ENCODE assay signal across 1 cellular context in the genomic region with DNA sequence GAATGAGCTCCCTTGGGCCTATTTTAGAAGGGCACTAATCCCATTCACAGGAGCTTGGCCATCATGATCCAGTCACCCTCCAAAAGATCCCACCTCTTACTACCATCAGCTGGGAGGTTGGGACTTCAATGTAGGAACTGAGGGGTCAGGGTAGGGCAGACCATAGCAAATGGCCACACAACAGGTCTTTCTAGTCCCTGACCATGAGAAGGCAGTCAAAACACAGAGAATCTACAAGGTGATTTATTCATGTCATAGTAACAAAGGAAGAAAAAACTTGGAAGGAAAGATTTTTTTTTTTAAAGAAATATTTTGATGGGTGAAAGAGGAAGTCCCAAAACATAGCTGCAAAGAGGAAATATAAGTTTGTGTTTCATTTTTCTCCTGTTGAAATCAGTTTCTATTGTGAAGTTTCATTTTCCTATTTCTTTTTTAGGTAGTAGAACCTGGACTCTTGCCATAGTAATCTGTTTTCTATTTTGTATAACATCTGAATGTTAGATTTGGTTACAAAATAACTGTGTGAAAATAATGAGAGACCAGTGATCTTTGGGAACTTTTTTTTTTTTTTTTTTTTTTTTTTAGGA.
TF ChIP-seq lines count a peak whose summit lies in the region.

No MANE protein-coding gene starts in this region.

TF ChIP-seq in HepG2, 621 proteins besides CTCF, POLR2A, EP300 and RAD21 (continued from another document):
- TF ChIP-seq, protein P1, sequence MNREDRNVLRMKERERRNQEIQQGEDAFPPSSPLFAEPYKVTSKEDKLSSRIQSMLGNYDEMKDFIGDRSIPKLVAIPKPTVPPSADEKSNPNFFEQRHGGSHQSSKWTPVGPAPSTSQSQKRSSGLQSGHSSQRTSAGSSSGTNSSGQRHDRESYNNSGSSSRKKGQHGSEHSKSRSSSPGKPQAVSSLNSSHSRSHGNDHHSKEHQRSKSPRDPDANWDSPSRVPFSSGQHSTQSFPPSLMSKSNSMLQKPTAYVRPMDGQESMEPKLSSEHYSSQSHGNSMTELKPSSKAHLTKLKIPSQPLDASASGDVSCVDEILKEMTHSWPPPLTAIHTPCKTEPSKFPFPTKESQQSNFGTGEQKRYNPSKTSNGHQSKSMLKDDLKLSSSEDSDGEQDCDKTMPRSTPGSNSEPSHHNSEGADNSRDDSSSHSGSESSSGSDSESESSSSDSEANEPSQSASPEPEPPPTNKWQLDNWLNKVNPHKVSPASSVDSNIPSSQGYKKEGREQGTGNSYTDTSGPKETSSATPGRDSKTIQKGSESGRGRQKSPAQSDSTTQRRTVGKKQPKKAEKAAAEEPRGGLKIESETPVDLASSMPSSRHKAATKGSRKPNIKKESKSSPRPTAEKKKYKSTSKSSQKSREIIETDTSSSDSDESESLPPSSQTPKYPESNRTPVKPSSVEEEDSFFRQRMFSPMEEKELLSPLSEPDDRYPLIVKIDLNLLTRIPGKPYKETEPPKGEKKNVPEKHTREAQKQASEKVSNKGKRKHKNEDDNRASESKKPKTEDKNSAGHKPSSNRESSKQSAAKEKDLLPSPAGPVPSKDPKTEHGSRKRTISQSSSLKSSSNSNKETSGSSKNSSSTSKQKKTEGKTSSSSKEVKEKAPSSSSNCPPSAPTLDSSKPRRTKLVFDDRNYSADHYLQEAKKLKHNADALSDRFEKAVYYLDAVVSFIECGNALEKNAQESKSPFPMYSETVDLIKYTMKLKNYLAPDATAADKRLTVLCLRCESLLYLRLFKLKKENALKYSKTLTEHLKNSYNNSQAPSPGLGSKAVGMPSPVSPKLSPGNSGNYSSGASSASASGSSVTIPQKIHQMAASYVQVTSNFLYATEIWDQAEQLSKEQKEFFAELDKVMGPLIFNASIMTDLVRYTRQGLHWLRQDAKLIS (CRISPR knock-in tag; IDR thresholded peaks at IDR 0.05) = no peak
- TF ChIP-seq, protein P2, sequence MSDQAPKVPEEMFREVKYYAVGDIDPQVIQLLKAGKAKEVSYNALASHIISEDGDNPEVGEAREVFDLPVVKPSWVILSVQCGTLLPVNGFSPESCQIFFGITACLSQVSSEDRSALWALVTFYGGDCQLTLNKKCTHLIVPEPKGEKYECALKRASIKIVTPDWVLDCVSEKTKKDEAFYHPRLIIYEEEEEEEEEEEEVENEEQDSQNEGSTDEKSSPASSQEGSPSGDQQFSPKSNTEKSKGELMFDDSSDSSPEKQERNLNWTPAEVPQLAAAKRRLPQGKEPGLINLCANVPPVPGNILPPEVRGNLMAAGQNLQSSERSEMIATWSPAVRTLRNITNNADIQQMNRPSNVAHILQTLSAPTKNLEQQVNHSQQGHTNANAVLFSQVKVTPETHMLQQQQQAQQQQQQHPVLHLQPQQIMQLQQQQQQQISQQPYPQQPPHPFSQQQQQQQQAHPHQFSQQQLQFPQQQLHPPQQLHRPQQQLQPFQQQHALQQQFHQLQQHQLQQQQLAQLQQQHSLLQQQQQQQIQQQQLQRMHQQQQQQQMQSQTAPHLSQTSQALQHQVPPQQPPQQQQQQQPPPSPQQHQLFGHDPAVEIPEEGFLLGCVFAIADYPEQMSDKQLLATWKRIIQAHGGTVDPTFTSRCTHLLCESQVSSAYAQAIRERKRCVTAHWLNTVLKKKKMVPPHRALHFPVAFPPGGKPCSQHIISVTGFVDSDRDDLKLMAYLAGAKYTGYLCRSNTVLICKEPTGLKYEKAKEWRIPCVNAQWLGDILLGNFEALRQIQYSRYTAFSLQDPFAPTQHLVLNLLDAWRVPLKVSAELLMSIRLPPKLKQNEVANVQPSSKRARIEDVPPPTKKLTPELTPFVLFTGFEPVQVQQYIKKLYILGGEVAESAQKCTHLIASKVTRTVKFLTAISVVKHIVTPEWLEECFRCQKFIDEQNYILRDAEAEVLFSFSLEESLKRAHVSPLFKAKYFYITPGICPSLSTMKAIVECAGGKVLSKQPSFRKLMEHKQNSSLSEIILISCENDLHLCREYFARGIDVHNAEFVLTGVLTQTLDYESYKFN (CRISPR knock-in tag; conservative IDR thresholded peaks at IDR 0.05) = no peak
- TF ChIP-seq, protein P3, sequence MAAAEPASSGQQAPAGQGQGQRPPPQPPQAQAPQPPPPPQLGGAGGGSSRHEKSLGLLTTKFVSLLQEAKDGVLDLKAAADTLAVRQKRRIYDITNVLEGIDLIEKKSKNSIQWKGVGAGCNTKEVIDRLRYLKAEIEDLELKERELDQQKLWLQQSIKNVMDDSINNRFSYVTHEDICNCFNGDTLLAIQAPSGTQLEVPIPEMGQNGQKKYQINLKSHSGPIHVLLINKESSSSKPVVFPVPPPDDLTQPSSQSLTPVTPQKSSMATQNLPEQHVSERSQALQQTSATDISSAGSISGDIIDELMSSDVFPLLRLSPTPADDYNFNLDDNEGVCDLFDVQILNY (CRISPR knock-in tag; conservative IDR thresholded peaks at IDR 0.05) = no peak
- no peak for TF ChIP-seq FOXM1 (CRISPR knock-in tag; IDR thresholded peaks at IDR 0.05)
- TF ChIP-seq FOXK1 (CRISPR knock-in tag; IDR thresholded peaks at IDR 0.05; ENCODE audit: borderline replicate concordance, low read depth) = no peak
- no peak for TF ChIP-seq ZNF343 (CRISPR knock-in tag; IDR thresholded peaks at IDR 0.05)
- TF ChIP-seq, protein P4, sequence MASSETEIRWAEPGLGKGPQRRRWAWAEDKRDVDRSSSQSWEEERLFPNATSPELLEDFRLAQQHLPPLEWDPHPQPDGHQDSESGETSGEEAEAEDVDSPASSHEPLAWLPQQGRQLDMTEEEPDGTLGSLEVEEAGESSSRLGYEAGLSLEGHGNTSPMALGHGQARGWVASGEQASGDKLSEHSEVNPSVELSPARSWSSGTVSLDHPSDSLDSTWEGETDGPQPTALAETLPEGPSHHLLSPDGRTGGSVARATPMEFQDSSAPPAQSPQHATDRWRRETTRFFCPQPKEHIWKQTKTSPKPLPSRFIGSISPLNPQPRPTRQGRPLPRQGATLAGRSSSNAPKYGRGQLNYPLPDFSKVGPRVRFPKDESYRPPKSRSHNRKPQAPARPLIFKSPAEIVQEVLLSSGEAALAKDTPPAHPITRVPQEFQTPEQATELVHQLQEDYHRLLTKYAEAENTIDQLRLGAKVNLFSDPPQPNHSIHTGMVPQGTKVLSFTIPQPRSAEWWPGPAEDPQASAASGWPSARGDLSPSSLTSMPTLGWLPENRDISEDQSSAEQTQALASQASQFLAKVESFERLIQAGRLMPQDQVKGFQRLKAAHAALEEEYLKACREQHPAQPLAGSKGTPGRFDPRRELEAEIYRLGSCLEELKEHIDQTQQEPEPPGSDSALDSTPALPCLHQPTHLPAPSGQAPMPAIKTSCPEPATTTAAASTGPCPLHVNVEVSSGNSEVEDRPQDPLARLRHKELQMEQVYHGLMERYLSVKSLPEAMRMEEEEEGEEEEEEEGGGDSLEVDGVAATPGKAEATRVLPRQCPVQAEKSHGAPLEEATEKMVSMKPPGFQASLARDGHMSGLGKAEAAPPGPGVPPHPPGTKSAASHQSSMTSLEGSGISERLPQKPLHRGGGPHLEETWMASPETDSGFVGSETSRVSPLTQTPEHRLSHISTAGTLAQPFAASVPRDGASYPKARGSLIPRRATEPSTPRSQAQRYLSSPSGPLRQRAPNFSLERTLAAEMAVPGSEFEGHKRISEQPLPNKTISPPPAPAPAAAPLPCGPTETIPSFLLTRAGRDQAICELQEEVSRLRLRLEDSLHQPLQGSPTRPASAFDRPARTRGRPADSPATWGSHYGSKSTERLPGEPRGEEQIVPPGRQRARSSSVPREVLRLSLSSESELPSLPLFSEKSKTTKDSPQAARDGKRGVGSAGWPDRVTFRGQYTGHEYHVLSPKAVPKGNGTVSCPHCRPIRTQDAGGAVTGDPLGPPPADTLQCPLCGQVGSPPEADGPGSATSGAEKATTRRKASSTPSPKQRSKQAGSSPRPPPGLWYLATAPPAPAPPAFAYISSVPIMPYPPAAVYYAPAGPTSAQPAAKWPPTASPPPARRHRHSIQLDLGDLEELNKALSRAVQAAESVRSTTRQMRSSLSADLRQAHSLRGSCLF (CRISPR knock-in tag; IDR thresholded peaks at IDR 0.05; ENCODE audit: borderline replicate concordance) = no peak
- TF ChIP-seq NR2F6 (IDR thresholded peaks at IDR 0.05) = no peak
- no peak for TF ChIP-seq NR2F6 (CRISPR knock-in tag; IDR thresholded peaks at IDR 0.05)
- TF ChIP-seq MAFG (CRISPR knock-in tag; IDR thresholded peaks at IDR 0.05) = no peak
- TF ChIP-seq ZNF652 (CRISPR knock-in tag; IDR thresholded peaks at IDR 0.05; ENCODE audit: borderline replicate concordance, low read depth) = no peak
- no peak for TF ChIP-seq ZNF460 (CRISPR knock-in tag; IDR thresholded peaks at IDR 0.05; ENCODE audit: borderline replicate concordance)
- no peak for TF ChIP-seq ONECUT2 (CRISPR knock-in tag; IDR thresholded peaks at IDR 0.05)
- TF ChIP-seq, protein P5, sequence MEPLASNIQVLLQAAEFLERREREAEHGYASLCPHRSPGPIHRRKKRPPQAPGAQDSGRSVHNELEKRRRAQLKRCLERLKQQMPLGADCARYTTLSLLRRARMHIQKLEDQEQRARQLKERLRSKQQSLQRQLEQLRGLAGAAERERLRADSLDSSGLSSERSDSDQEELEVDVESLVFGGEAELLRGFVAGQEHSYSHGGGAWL (CRISPR knock-in tag; IDR thresholded peaks at IDR 0.05) = no peak
